ENCODE assay signal across 27 cellular contexts in the genomic region with DNA sequence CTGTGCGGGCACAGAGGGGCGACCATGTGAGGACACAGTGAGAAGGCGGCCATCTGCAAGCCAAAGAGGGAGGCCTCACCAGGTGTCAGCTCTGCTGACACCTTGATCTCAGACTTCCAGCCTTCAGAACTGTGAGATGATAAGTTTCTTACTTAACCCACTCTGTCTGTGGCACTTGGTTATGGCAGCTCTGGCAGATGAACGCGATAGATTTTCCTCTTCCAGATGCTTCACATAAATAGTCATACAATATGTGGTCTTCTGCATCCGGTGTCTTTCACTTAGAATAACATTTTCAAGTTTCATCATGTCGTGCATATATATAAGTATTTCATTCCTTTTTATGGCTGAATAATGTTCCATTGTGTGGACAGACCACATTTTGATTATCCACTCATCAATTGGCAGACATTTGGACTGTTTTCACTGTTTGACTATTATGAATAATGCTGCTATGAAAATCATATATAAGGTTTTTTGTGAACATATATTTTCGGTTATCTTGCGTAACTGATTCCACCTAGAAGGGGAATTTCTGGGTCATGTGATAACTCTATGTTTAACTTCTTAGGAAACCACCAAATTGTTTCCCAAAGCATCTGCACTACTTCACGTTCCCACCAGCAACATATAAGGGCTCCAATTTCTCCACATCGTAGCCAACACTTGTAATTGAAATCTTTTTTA. TPM values are rescaled to one million over a fixed set of nuclear protein-coding genes. Genes with fewer than 3 reads are reported as not detected.
A peak's percentile ranks its signal among the peaks of the same experiment; 100 is the strongest.
DNase-seq lines count a peak whose midpoint lies in the region; ATAC-seq lines count a peak whose summit lies in the region.
"Had no signal": no experiment of that assay in that cellular context is flagged by ENCODE, and none has a peak within 500 bp of the region (broad histone marks: within the 10 kb centered on the region; RNA-seq: fewer than 3 reads in every experiment).

No MANE protein-coding gene starts in this region.

- no peaks in the 10 kb centered on the region for H3K36me3 Mint-ChIP-seq in activated CD4-positive, alpha-beta T cell treated with anti-CD3 and anti-CD28 coated beads for 36 hours (ENCODE audit: low read depth)
- no peaks in the 10 kb centered on the region for H3K36me3 Mint-ChIP-seq in activated CD4-positive, alpha-beta T cell treated with anti-CD3 and anti-CD28 coated beads, Interleukin-2, amount 10 ng/mL, durations not matched to agents 7 days and 5 days (ENCODE audit: low read depth)
- H3K36me3 Mint-ChIP-seq: activated naive CD4-positive, alpha-beta T cell treated with anti-CD3 and anti-CD28 coated beads, Interleukin-2, amount 50 U/mL, for 24 hours; CD4-positive, CD25-positive, alpha-beta regulatory T cell; WTC11 had no signal

- CTCF ChIA-PET in activated CD4-positive, alpha-beta T cell treated with anti-CD3 and anti-CD28 coated beads for 36 hours (lab: Charles Lee), result interaction anchor here (0.7 to 2.0 kb wide), 3 partner anchors 79 to 122 kb away, joined by 3 to 17 read pairs (median 3); no protein-coding TSS in a partner anchor
- CTCF ChIA-PET in activated CD4-positive, alpha-beta T cell treated with anti-CD3 and anti-CD28 coated beads, Interleukin-2, amount 10 ng/mL, durations not matched to agents 7 days and 5 days (lab: Charles Lee), result no interaction called here

- peaks cover 4% of the 10 kb centered on the region for H3K27me3 Mint-ChIP-seq in activated CD4-positive, alpha-beta T cell treated with anti-CD3 and anti-CD28 coated beads for 36 hours
- H3K27me3 Mint-ChIP-seq in activated CD4-positive, alpha-beta T cell treated with anti-CD3 and anti-CD28 coated beads, Interleukin-2, amount 10 ng/mL, durations not matched to agents 7 days and 5 days, result peaks cover 15% of the 10 kb centered on the region
- H3K27me3 Mint-ChIP-seq: activated naive CD4-positive, alpha-beta T cell treated with anti-CD3 and anti-CD28 coated beads, Interleukin-2, amount 50 U/mL, for 24 hours had no signal

- no peak for DNase-seq in activated CD4-positive, alpha-beta T cell treated with anti-CD3 and anti-CD28 coated beads for 36 hours
- no peak for DNase-seq in activated CD4-positive, alpha-beta T cell treated with anti-CD3 and anti-CD28 coated beads, Interleukin-2, amount 10 ng/mL, durations not matched to agents 7 days and 5 days
- no peak for DNase-seq in Kasumi-1 (lab: John Stamatoyannopoulos, UW)
- DNase-seq: activated CD4-positive, alpha-beta T cell treated with anti-CD3 and anti-CD28 coated beads, Interleukin-2, amount 50 U/mL, for 48 hours; aorta; CD4-positive, CD25-positive, alpha-beta regulatory T cell; HCEC 1CT; left ventricle myocardium inferior; NCI-H1105 treated with DMSO at 0.1 percent for 48 hours; NCI-H2029; NCI-H526 treated with DMSO at 0.1 percent for 48 hours; SIG-M5; stimulated activated naive CD8-positive, alpha-beta T cell treated with anti-CD3 and anti-CD28 coated beads, Interleukin-15, amount 100 ng/mL, for 72 hours; SW 1271; T1000 had no signal

- H3K4me3 Mint-ChIP-seq in activated CD4-positive, alpha-beta T cell treated with anti-CD3 and anti-CD28 coated beads for 36 hours, result no peak overlapping the region
- no peak overlapping the region for H3K4me3 Mint-ChIP-seq in activated CD4-positive, alpha-beta T cell treated with anti-CD3 and anti-CD28 coated beads, Interleukin-2, amount 10 ng/mL, durations not matched to agents 7 days and 5 days
- H3K4me3 Mint-ChIP-seq: activated naive CD4-positive, alpha-beta T cell treated with anti-CD3 and anti-CD28 coated beads, Interleukin-2, amount 50 U/mL, for 24 hours; activated T-helper 1 cell treated with anti-CD3 and anti-CD28 coated beads, Interleukin-12 subunit alpha, Interleukin-12 subunit beta, Interleukin-2, Interleukin-4 antibody, amounts not matched to agents 30 ng/mL and 10 ng/mL and 1 ng/mL, durations not matched to agents 14 hours and 24 hours and 36 hours; CD4-positive, CD25-positive, alpha-beta regulatory T cell; dendritic cell treated with granulocyte-macrophage colony-stimulating factor and Interleukin-4, amounts not matched to agents 40 ng/mL and 50 ng/mL, for 4 days; stimulated activated naive CD8-positive, alpha-beta T cell treated with anti-CD3 and anti-CD28 coated beads, Interleukin-15, amount 100 ng/mL, for 72 hours; WTC11 had no signal

- H3K27ac ChIP-seq in angular gyrus (ENCODE audit: low read depth, low read length) (peak overlapping the region; percentile 37), temporal lobe (ENCODE audit: low read depth, low read length) (peak overlapping the region; percentile 46)
- H3K27ac ChIP-seq: left ventricle myocardium inferior, tibial nerve had no signal

- peaks cover 7% of the 10 kb centered on the region for H3K4me1 Mint-ChIP-seq in activated CD4-positive, alpha-beta T cell treated with anti-CD3 and anti-CD28 coated beads for 36 hours
- H3K4me1 Mint-ChIP-seq in activated CD4-positive, alpha-beta T cell treated with anti-CD3 and anti-CD28 coated beads, Interleukin-2, amount 10 ng/mL, durations not matched to agents 7 days and 5 days, result peaks cover 8% of the 10 kb centered on the region
- H3K4me1 Mint-ChIP-seq: WTC11 had no signal

- H3K9me3 Mint-ChIP-seq in activated CD4-positive, alpha-beta T cell treated with anti-CD3 and anti-CD28 coated beads for 36 hours (ENCODE audit: low read depth), result no peaks in the 10 kb centered on the region
- no peaks in the 10 kb centered on the region for H3K9me3 Mint-ChIP-seq in activated CD4-positive, alpha-beta T cell treated with anti-CD3 and anti-CD28 coated beads, Interleukin-2, amount 10 ng/mL, durations not matched to agents 7 days and 5 days
- H3K9me3 Mint-ChIP-seq: activated naive CD4-positive, alpha-beta T cell treated with anti-CD3 and anti-CD28 coated beads, Interleukin-2, amount 50 U/mL, for 24 hours; activated T-helper 1 cell treated with anti-CD3 and anti-CD28 coated beads, Interleukin-12 subunit alpha, Interleukin-12 subunit beta, Interleukin-2, Interleukin-4 antibody, amounts not matched to agents 30 ng/mL and 10 ng/mL and 1 ng/mL, durations not matched to agents 14 hours and 24 hours and 36 hours; CD4-positive, CD25-positive, alpha-beta regulatory T cell; dendritic cell treated with granulocyte-macrophage colony-stimulating factor and Interleukin-4, amounts not matched to agents 40 ng/mL and 50 ng/mL, for 4 days; stimulated activated naive CD8-positive, alpha-beta T cell treated with anti-CD3 and anti-CD28 coated beads, Interleukin-15, amount 100 ng/mL, for 72 hours had no signal

- no peak overlapping the region for H3K27ac Mint-ChIP-seq in activated CD4-positive, alpha-beta T cell treated with anti-CD3 and anti-CD28 coated beads for 36 hours
- H3K27ac Mint-ChIP-seq in activated CD4-positive, alpha-beta T cell treated with anti-CD3 and anti-CD28 coated beads, Interleukin-2, amount 10 ng/mL, durations not matched to agents 7 days and 5 days, result no peak overlapping the region
- H3K27ac Mint-ChIP-seq: activated naive CD4-positive, alpha-beta T cell treated with anti-CD3 and anti-CD28 coated beads, Interleukin-2, amount 50 U/mL, for 24 hours; activated T-helper 1 cell treated with anti-CD3 and anti-CD28 coated beads, Interleukin-12 subunit alpha, Interleukin-12 subunit beta, Interleukin-2, Interleukin-4 antibody, amounts not matched to agents 30 ng/mL and 10 ng/mL and 1 ng/mL, durations not matched to agents 14 hours and 24 hours and 36 hours; CD4-positive, CD25-positive, alpha-beta regulatory T cell; dendritic cell treated with granulocyte-macrophage colony-stimulating factor and Interleukin-4, amounts not matched to agents 40 ng/mL and 50 ng/mL, for 4 days; stimulated activated naive CD8-positive, alpha-beta T cell treated with anti-CD3 and anti-CD28 coated beads, Interleukin-15, amount 100 ng/mL, for 72 hours; WTC11 had no signal

- intact Hi-C loops in activated CD4-positive, alpha-beta T cell treated with anti-CD3 and anti-CD28 coated beads for 36 hours (cut with DNase I, micrococcal nuclease), result loop anchor here in 1 of 2 experiments (5.0 kb wide), 1 partner anchor 104 kb away; a partner anchor contains a TSS

- peak; percentile 37 for ATAC-seq in activated CD4-positive, alpha-beta T cell treated with anti-CD3 and anti-CD28 coated beads for 36 hours
- peak; percentile 26 for ATAC-seq in HG03442 (IDR thresholded peaks at IDR 0.05; ENCODE audit: unreplicated experiment)
- no peak for ATAC-seq in GM19455 (IDR thresholded peaks at IDR 0.05; ENCODE audit: unreplicated experiment)
- no peak for ATAC-seq in GM18867 (IDR thresholded peaks at IDR 0.05; ENCODE audit: unreplicated experiment)
- ATAC-seq: Panc1; stimulated activated naive CD8-positive, alpha-beta T cell treated with anti-CD3 and anti-CD28 coated beads, Interleukin-15, amount 100 ng/mL, for 72 hours; WTC11 had no signal

- POLR2A ChIA-PET in activated CD4-positive, alpha-beta T cell treated with anti-CD3 and anti-CD28 coated beads for 36 hours (lab: Charles Lee), result no interaction called here
- POLR2A ChIA-PET in activated CD4-positive, alpha-beta T cell treated with anti-CD3 and anti-CD28 coated beads, Interleukin-2, amount 10 ng/mL, durations not matched to agents 7 days and 5 days (lab: Charles Lee), result no interaction called here

RNA-seq across cellular contexts. Expression of a gene that starts 30.2 kb away (rescaled TPM):
- total RNA-seq in activated CD4-positive, alpha-beta T cell treated with anti-CD3 and anti-CD28 coated beads for 36 hours, result under 1 TPM in 1 of 2 experiments, not detected in 1; 0.11 TPM
- not detected for total RNA-seq in activated CD4-positive, alpha-beta T cell treated with anti-CD3 and anti-CD28 coated beads, Interleukin-2, amount 10 ng/mL, durations not matched to agents 7 days and 5 days
- 0.25 TPM for total RNA-seq in temporal lobe
- total RNA-seq: activated T-helper 1 cell treated with anti-CD3 and anti-CD28 coated beads, Interleukin-12 subunit alpha, Interleukin-12 subunit beta, Interleukin-2, Interleukin-4 antibody, amounts not matched to agents 30 ng/mL and 10 ng/mL and 1 ng/mL, durations not matched to agents 14 hours and 24 hours and 36 hours; aorta; CD4-positive, CD25-positive, alpha-beta regulatory T cell; Daoy; left ventricle myocardium inferior had no signal

Comparison
In these comparisons a context has a peak if more than half of its experiments do, and no peak if none do; other contexts are left out.
1. ATAC-seq: peak in activated CD4-positive, alpha-beta T cell treated with anti-CD3 and anti-CD28 coated beads for 36 hours (single experiment) and HG03442 (single experiment); none in GM19455 (single experiment) and GM18867 (single experiment).